In the genomic region with DNA sequence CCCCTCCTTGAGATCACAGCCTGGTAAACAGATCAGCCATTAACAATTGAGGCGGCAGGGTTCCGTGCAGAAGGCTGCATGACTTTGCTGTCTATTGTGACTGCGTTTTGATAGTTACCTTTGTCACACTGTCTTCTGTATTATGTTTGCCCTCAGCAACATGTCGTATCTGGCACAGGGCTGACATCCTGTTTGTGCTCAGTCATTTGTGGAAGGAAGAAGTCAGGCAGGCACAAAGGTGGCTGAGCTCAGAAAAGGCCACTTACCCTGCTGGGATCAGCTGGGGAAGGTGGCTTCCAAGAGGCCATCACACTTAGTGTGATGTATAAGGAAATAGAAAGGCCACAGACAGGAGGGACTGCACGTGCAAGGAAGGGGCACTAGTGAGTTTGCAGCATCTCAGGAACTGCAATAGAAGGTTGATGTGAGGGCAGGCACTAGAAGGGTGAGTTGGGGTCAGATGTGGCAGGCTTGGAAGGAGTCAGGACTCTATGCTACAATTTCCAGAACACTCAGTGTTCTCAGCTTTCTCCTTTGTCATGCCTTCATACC, we compare ENCODE assay signal across 11 cellular contexts. TPM values are rescaled to one million over a fixed set of nuclear protein-coding genes. Genes with fewer than 3 reads are reported as not detected.
DNase-seq lines count a peak whose midpoint lies in the region; ATAC-seq and TF ChIP-seq lines count a peak whose summit lies in the region.
"Had no signal": no experiment of that assay in that cellular context is flagged by ENCODE, and none has a peak within 500 bp of the region (broad histone marks: within the 10 kb centered on the region; RNA-seq: fewer than 3 reads in every experiment).

No MANE protein-coding gene starts in this region.

- H3K9me3 ChIP-seq in transverse colon: no peaks in the 10 kb centered on the region
- H3K9me3 ChIP-seq: SJSA1 had no signal

- peaks cover 60% of the 10 kb centered on the region for H3K4me1 Mint-ChIP-seq in activated T-cell treated with anti-CD3 and anti-CD28 coated beads, Interleukin-2, amount 50 U/mL, for 4 hours (ENCODE audit: low read depth)
- H3K4me1 Mint-ChIP-seq in activated CD4-positive, alpha-beta memory T cell treated with anti-CD3 and anti-CD28 coated beads, Interleukin-2, amount 10 ng/mL, durations not matched to agents 7 days and 5 days: peaks cover 59% of the 10 kb centered on the region
- peaks cover 41% of the 10 kb centered on the region for H3K4me1 Mint-ChIP-seq in memory B cell

- H3K27ac Mint-ChIP-seq in activated CD4-positive, alpha-beta memory T cell treated with anti-CD3 and anti-CD28 coated beads, Interleukin-2, amount 10 ng/mL, durations not matched to agents 7 days and 5 days: peak overlapping the region; percentile 82
- peak overlapping the region; percentile 90 for H3K27ac Mint-ChIP-seq in memory B cell

- TF ChIP-seq POLR2A in transverse colon (IDR thresholded peaks at IDR 0.05): no peak

- peaks cover 5% of the 10 kb centered on the region for H3K9me3 Mint-ChIP-seq in activated T-cell treated with anti-CD3 and anti-CD28 coated beads, Interleukin-2, amount 50 U/mL, for 4 hours
- peaks cover 3% of the 10 kb centered on the region for H3K9me3 Mint-ChIP-seq in activated CD4-positive, alpha-beta memory T cell treated with anti-CD3 and anti-CD28 coated beads, Interleukin-2, amount 10 ng/mL, durations not matched to agents 7 days and 5 days
- peaks cover 2% of the 10 kb centered on the region for H3K9me3 Mint-ChIP-seq in memory B cell

- H3K4me3 Mint-ChIP-seq in activated T-cell treated with anti-CD3 and anti-CD28 coated beads, Interleukin-2, amount 50 U/mL, for 4 hours: peak overlapping the region; percentile 55
- peak overlapping the region; percentile 25 for H3K4me3 Mint-ChIP-seq in activated CD4-positive, alpha-beta memory T cell treated with anti-CD3 and anti-CD28 coated beads, Interleukin-2, amount 10 ng/mL, durations not matched to agents 7 days and 5 days
- H3K4me3 Mint-ChIP-seq in memory B cell: peak overlapping the region; percentile 84

- POLR2A ChIA-PET in activated CD4-positive, alpha-beta memory T cell treated with anti-CD3 and anti-CD28 coated beads, Interleukin-2, amount 10 ng/mL, durations not matched to agents 7 days and 5 days (lab: Charles Lee): interaction anchor here (1.1 to 6.7 kb wide), 4 partner anchors 8 to 41 kb away, joined by 3 to 78 read pairs (median 4); a partner anchor contains a TSS
- POLR2A ChIA-PET in HEK293T (lab: Yijun Ruan, JAX): interaction anchor here (1.4 kb wide), 1 partner anchor 14 kb away, joined by 6 read pairs; a partner anchor contains a TSS

- intact Hi-C loops in transverse colon (cut with DNase I; ENCODE audit: low total_unique reads): loop anchor here (1.0 kb wide), 1 partner anchor 20 kb away; no protein-coding TSS in a partner anchor

- H3K27me3 Mint-ChIP-seq in activated T-cell treated with anti-CD3 and anti-CD28 coated beads, Interleukin-2, amount 50 U/mL, for 4 hours (ENCODE audit: low read depth): no peaks in the 10 kb centered on the region
- no peaks in the 10 kb centered on the region for H3K27me3 Mint-ChIP-seq in activated CD4-positive, alpha-beta memory T cell treated with anti-CD3 and anti-CD28 coated beads, Interleukin-2, amount 10 ng/mL, durations not matched to agents 7 days and 5 days
- no peaks in the 10 kb centered on the region for H3K27me3 Mint-ChIP-seq in memory B cell

- H3K4me3 ChIP-seq in transverse colon: no peak overlapping the region
- H3K4me3 ChIP-seq: SJSA1 had no signal

- H3K27ac ChIP-seq in transverse colon: peak overlapping the region; percentile 70 to 87 (median 78)
- H3K27ac ChIP-seq: SJSA1 had no signal

- peaks cover 40% of the 10 kb centered on the region for H3K36me3 Mint-ChIP-seq in activated T-cell treated with anti-CD3 and anti-CD28 coated beads, Interleukin-2, amount 50 U/mL, for 4 hours (ENCODE audit: insufficient read depth)
- peaks cover 80% of the 10 kb centered on the region for H3K36me3 Mint-ChIP-seq in activated CD4-positive, alpha-beta memory T cell treated with anti-CD3 and anti-CD28 coated beads, Interleukin-2, amount 10 ng/mL, durations not matched to agents 7 days and 5 days (ENCODE audit: low read depth)
- peaks cover 29% of the 10 kb centered on the region for H3K36me3 Mint-ChIP-seq in memory B cell

- no peaks in the 10 kb centered on the region for H3K27me3 ChIP-seq in transverse colon
- H3K27me3 ChIP-seq: SJSA1 had no signal

- 26 to 60% methylated on average over 2 to 5 of the region's 5 CpGs for WGBS in transverse colon (ENCODE audit: low coverage in 1 of 2), 2 donors

- DNase-seq in activated T-cell treated with anti-CD3 and anti-CD28 coated beads, Interleukin-2, amount 50 U/mL, for 4 hours: no peak
- DNase-seq in activated T-cell treated with anti-CD3 and anti-CD28 coated beads, Interleukin-2, amount 50 U/mL, for 1 hour: no peak
- peak; percentile 52 for DNase-seq in activated CD4-positive, alpha-beta memory T cell treated with anti-CD3 and anti-CD28 coated beads, Interleukin-2, amount 10 ng/mL, durations not matched to agents 7 days and 5 days
- DNase-seq in memory B cell (ENCODE audit: low spot score in 2 of 2) (no peak), transverse colon (no peak), hypothalamus (lab: John Stamatoyannopoulos, UW) (no peak), epidermal melanocyte (ENCODE audit: insufficient read length, low spot score) (no peak), HEK293T (ENCODE audit: extremely low spot score) (no peak)
- DNase-seq: caudate nucleus; stimulated activated CD4-positive, alpha-beta T cell treated with anti-CD3 and anti-CD28 coated beads, Interleukin-15, amount 100 ng/mL, for 24 hours had no signal

- CTCF ChIA-PET in activated CD4-positive, alpha-beta memory T cell treated with anti-CD3 and anti-CD28 coated beads, Interleukin-2, amount 10 ng/mL, durations not matched to agents 7 days and 5 days (lab: Charles Lee): interaction anchor here (1.1 to 2.7 kb wide), 4 partner anchors 12 to 42 kb away, joined by 4 to 13 read pairs (median 7); a partner anchor contains a TSS
- CTCF ChIA-PET in HEK293T (lab: Yijun Ruan, JAX): no interaction called here

- TF ChIP-seq EP300 in transverse colon (IDR thresholded peaks at IDR 0.05; ENCODE audit: low read depth): no peak

- no peak for TF ChIP-seq CTCF in transverse colon (IDR thresholded peaks at IDR 0.05)

- H3K4me1 ChIP-seq in transverse colon: peaks cover 43 to 70% (median 50%) of the 10 kb centered on the region in 4 donors
- H3K4me1 ChIP-seq: SJSA1 had no signal

- H3K36me3 ChIP-seq in transverse colon: peaks cover 0 to 18% (median 2%) of the 10 kb centered on the region in 4 donors

- peak; percentile 64 to 71 for ATAC-seq in activated T-cell treated with anti-CD3 and anti-CD28 coated beads, Interleukin-2, amount 50 U/mL, for 4 hours
- ATAC-seq in memory B cell (ENCODE audit: low read depth): peak; percentile 93

- in situ Hi-C loops in transverse colon (cut with MboI; ENCODE audit: low pct_ligation_motif_present in 1 of 4, low pct_unique_long_range_greater_than_20kb in 1 of 4, low sequenced_read_pairs in 3 of 4): no loop called here

TF ChIP-seq in HEK293T, 16 proteins besides CTCF, POLR2A, EP300 and RAD21:
- TF ChIP-seq FOXM1 (IDR thresholded peaks at IDR 0.05; ENCODE audit: borderline replicate concordance) (no peak), TARDBP (IDR thresholded peaks at IDR 0.05) (no peak), ELF4 (IDR thresholded peaks at IDR 0.05) (no peak), HDGF (IDR thresholded peaks at IDR 0.05; ENCODE audit: borderline replicate concordance) (no peak), BHLHE40 (IDR thresholded peaks at IDR 0.05; ENCODE audit: borderline replicate concordance) (no peak), L3MBTL2 (conservative IDR thresholded peaks at IDR 0.05) (no peak), FOXK2 (IDR thresholded peaks at IDR 0.05) (no peak), LEF1 (IDR thresholded peaks at IDR 0.05; ENCODE audit: borderline replicate concordance) (no peak), CTBP1 (IDR thresholded peaks at IDR 0.05; ENCODE audit: borderline replicate concordance) (no peak), ARNT (IDR thresholded peaks at IDR 0.05) (no peak), FOXA1 (IDR thresholded peaks at IDR 0.05) (no peak), SP1 (IDR thresholded peaks at IDR 0.05) (no peak), ZNF384 (IDR thresholded peaks at IDR 0.05) (no peak), NFRKB (IDR thresholded peaks at IDR 0.05) (no peak), SUZ12 (IDR thresholded peaks at IDR 0.05) (no peak)
- TF ChIP-seq, protein P1, sequence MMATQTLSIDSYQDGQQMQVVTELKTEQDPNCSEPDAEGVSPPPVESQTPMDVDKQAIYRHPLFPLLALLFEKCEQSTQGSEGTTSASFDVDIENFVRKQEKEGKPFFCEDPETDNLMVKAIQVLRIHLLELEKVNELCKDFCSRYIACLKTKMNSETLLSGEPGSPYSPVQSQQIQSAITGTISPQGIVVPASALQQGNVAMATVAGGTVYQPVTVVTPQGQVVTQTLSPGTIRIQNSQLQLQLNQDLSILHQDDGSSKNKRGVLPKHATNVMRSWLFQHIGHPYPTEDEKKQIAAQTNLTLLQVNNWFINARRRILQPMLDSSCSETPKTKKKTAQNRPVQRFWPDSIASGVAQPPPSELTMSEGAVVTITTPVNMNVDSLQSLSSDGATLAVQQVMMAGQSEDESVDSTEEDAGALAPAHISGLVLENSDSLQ (IDR thresholded peaks at IDR 0.05): no peak
TF ChIP-seq in HEK293T: peak in this region for 0.

RNA-seq across cellular contexts. Expression of a gene that starts 13.4 kb away (rescaled TPM):
- 10 to 100 TPM; 34.9 to 39.1 (median 34.9) TPM for total RNA-seq in activated T-cell treated with anti-CD3 and anti-CD28 coated beads, Interleukin-2, amount 50 U/mL, for 4 hours
- 100 to 1,000 TPM; 133 to 138 TPM for total RNA-seq in activated CD4-positive, alpha-beta memory T cell treated with anti-CD3 and anti-CD28 coated beads, Interleukin-2, amount 10 ng/mL, durations not matched to agents 7 days and 5 days
- 100 to 1,000 TPM in 1 of 4 donors, 10 to 100 TPM in 3; 35.1 to 128 (median 70.0) TPM for total RNA-seq in transverse colon

RNA-seq across cellular contexts. Expression of a gene that starts 15.8 kb away (rescaled TPM):
- total RNA-seq in activated T-cell treated with anti-CD3 and anti-CD28 coated beads, Interleukin-2, amount 50 U/mL, for 4 hours: 10 to 100 TPM; 14.6 to 17.9 (median 16.4) TPM
- 1 to 10 TPM; 7.1 to 8.5 TPM for total RNA-seq in activated CD4-positive, alpha-beta memory T cell treated with anti-CD3 and anti-CD28 coated beads, Interleukin-2, amount 10 ng/mL, durations not matched to agents 7 days and 5 days
- 10 to 100 TPM in 1 of 4 donors, 1 to 10 TPM in 2, under 1 TPM in 1; 0.75 to 14.6 (median 4.5) TPM for total RNA-seq in transverse colon

Comparison
In these comparisons a context has a peak if more than half of its experiments do, and no peak if none do; other contexts are left out.
1. H3K4me3 Mint-ChIP-seq: peak in every context shown above with its lines; median percentile 84 in memory B cell; 55 in activated T-cell treated with anti-CD3 and anti-CD28 coated beads, Interleukin-2, amount 50 U/mL, for 4 hours; 25 in activated CD4-positive, alpha-beta memory T cell treated with anti-CD3 and anti-CD28 coated beads, Interleukin-2, amount 10 ng/mL, durations not matched to agents 7 days and 5 days.